In genomic region chr7:32669173-32669870, GRCh38 we compare ENCODE assay signal across 8 cellular contexts.
DNase-seq lines count a peak whose midpoint lies in the region; ATAC-seq and TF ChIP-seq lines count a peak whose summit lies in the region.
"Not testable (repeated sequence)": the region's sequence is repeated elsewhere in the genome, so short reads cannot be mapped to it uniquely, and the experiment has no call there.

No MANE protein-coding gene starts in this region.

- H3K4me3 Mint-ChIP-seq in MCF 10A (ENCODE audit: unreplicated experiment) = not testable (repeated sequence)

- POLR2A ChIA-PET in MCF 10A (lab: Yijun Ruan, JAX) = interaction anchor here (0.6 to 0.8 kb wide), 2 partner anchors 11 to 1218 kb away, joined by 3 read pairs; no protein-coding TSS in a partner anchor

- peak overlapping the region; percentile 85 for H3K27ac Mint-ChIP-seq in MCF 10A (ENCODE audit: low read depth, unreplicated experiment)

- TF ChIP-seq CTCF in MCF 10A (IDR thresholded peaks at IDR 0.05; ENCODE audit: unreplicated experiment); heart right ventricle (IDR thresholded peaks at IDR 0.05): not testable (repeated sequence)

- H3K4me1 ChIP-seq in SJSA1 (replicated peaks) (peaks cover 30% of the 10 kb centered on the region), heart right ventricle (peaks cover 0 to 12% (median 4%) of the 10 kb centered on the region in 9 donors), mucosa of stomach (ENCODE audit: control insufficient read depth, insufficient read depth, low read length) (peaks cover 28% of the 10 kb centered on the region)

- not testable (repeated sequence) for H3K36me3 Mint-ChIP-seq in MCF 10A (ENCODE audit: insufficient read depth, unreplicated experiment)

- H3K27ac ChIP-seq in SJSA1 = peak overlapping the region; percentile 97
- H3K27ac ChIP-seq in heart right ventricle = peak overlapping the region in 3 of 10 donors; percentile 18 to 53 (median 19)

- intact Hi-C loops in MCF 10A (cut with micrococcal nuclease); heart right ventricle (cut with DNase I): not testable (repeated sequence)

- H3K4me1 Mint-ChIP-seq in MCF 10A (ENCODE audit: insufficient read depth, unreplicated experiment) = peaks cover 18% of the 10 kb centered on the region

- not testable (repeated sequence) for H3K9me3 Mint-ChIP-seq in MCF 10A (ENCODE audit: unreplicated experiment)

- H3K4me3 ChIP-seq in SJSA1; heart right ventricle; mucosa of stomach (ENCODE audit: low read length): not testable (repeated sequence)

- not testable (repeated sequence) for H3K27me3 ChIP-seq in SJSA1 (replicated peaks); heart right ventricle; mucosa of stomach (ENCODE audit: control insufficient read depth, insufficient read depth, low read length)

- CTCF ChIA-PET in MCF 10A (lab: Yijun Ruan, JAX) = interaction anchor here (1.2 to 1.3 kb wide), 2 partner anchors 9 to 11 kb away, joined by 3 to 4 read pairs; no protein-coding TSS in a partner anchor

- WGBS in heart right ventricle, 2 donors = 68 to 75% methylated on average over 3 of the region's 3 CpGs

- not testable (repeated sequence) for H3K9me3 ChIP-seq in SJSA1 (replicated peaks); mucosa of stomach (ENCODE audit: control insufficient read depth, low read length)
- H3K9me3 ChIP-seq in heart right ventricle = peaks cover 0 to 15% (median 0%) of the 10 kb centered on the region in 11 donors

- not testable (repeated sequence) for BruUV-seq in MCF 10A (replicated peaks; lab: Mats Ljungman, UMichigan)

- H3K27me3 Mint-ChIP-seq in MCF 10A (ENCODE audit: insufficient read depth, unreplicated experiment) = not testable (repeated sequence)

- DNase-seq in DMS153 (lab: John Stamatoyannopoulos, UW) = peak; percentile 77
- peak; percentile 79 for DNase-seq in HK-2 (ENCODE audit: unreplicated experiment)
- DNase-seq in NCI-H2107 (lab: John Stamatoyannopoulos, UW) = peak; percentile 76
- DNase-seq in SJSA1 (ENCODE audit: low read depth in 1 of 2, low spot score in 2 of 2) = peak; percentile 84 to 87
- DNase-seq in MCF 10A (ENCODE audit: unreplicated experiment) = peak; percentile 85
- not testable (repeated sequence) for DNase-seq in heart right ventricle
- DNase-seq in ureter (ENCODE audit: low spot score) = peak; percentile 60

- H3K36me3 ChIP-seq in SJSA1; heart right ventricle; mucosa of stomach (ENCODE audit: control insufficient read depth, insufficient read depth, low read length): not testable (repeated sequence)

- H3K9ac ChIP-seq in mucosa of stomach (ENCODE audit: low read length) = peak overlapping the region; percentile 35

- ATAC-seq in heart right ventricle = peak in 5 of 8 donors; percentile 33 to 79 (median 47)
